Comparison of ENCODE assay signal across 1 cellular context in genomic region chr5:60814498-60814897, GRCh38.
TF ChIP-seq lines count a peak whose summit lies in the region.

No MANE protein-coding gene starts in this region.

TF ChIP-seq in HepG2, 621 proteins besides CTCF, POLR2A, EP300 and RAD21 (continued from another document):
- TF ChIP-seq LRRFIP1 (CRISPR knock-in tag; conservative IDR thresholded peaks at IDR 0.05) (no peak), GLI4 (CRISPR knock-in tag; IDR thresholded peaks at IDR 0.05; ENCODE audit: borderline replicate concordance) (no peak)
